In the genomic region with DNA sequence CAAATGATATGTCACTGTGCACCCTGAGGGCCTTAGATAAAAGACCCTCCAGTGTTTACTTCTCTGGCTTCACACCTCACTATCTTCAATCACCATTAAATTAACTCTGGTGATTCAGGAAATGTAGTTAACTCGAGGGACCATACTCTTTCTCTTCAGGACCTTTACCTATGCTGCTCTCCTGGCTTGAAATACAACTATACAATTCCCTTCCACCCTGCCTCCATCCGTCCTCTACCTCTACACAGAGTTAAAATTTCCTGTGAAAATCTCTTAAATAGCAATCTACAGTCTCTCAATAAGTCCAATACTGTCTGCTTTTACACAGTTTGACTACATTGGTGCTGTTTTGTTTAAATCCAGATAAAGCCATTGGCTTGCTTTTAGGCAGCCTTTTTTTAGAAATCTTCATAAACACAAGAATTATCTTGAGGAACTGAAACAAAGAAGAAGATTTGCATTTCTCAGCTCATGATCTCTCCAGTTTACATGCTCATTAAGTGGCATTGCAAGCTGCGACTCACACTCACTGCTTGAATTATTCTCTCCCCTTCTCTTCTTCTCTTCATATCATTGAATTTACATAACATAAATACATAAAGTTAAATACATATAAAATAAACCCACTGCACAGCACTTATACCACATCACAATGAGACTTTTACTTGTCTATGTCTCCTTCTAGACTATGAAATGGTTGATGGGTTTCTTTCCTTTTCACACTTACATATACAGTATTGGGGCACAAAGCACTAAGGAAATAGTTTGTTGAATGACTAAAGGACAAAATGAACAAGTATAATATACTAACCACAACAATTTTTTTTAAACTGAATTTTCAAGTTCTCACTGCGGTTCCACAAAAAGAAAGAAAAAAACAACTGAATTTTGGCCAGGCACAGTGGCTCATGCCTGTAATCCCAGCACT, we compare ENCODE assay signal across 11 cellular contexts.
DNase-seq lines count a peak whose midpoint lies in the region; ATAC-seq lines count a peak whose summit lies in the region.
"Had no signal": no experiment of that assay in that cellular context is flagged by ENCODE, and none has a peak within 500 bp of the region (broad histone marks: within the 10 kb centered on the region; RNA-seq: fewer than 3 reads in every experiment).

No MANE protein-coding gene starts in this region.

- DNase-seq in stimulated activated naive CD8-positive, alpha-beta T cell treated with anti-CD3 and anti-CD28 coated beads, Interleukin-15, amount 100 ng/mL, for 72 hours = no peak
- DNase-seq in activated naive CD4-positive, alpha-beta T cell treated with anti-CD3 and anti-CD28 coated beads, Interleukin-2, amount 50 U/mL, for 16 hours = no peak
- no peak for DNase-seq in activated CD4-positive, alpha-beta T cell treated with anti-CD3 and anti-CD28 coated beads for 1 hour
- DNase-seq in NCI-H1048 (lab: John Stamatoyannopoulos, UW) (no peak), Right ventricle myocardium inferior (ENCODE audit: missing footprints) (no peak)
- DNase-seq: hypothalamus; stimulated activated CD4-positive, alpha-beta T cell treated with anti-CD3 and anti-CD28 coated beads, Interleukin-15, amount 100 ng/mL, for 24 hours had no signal

- H3K27me3 Mint-ChIP-seq in stimulated activated naive CD8-positive, alpha-beta T cell treated with anti-CD3 and anti-CD28 coated beads, Interleukin-15, Interleukin-2, amounts not matched to agents 100 ng/mL and 50 ng/mL, for 24 hours = peaks cover 16% of the 10 kb centered on the region
- H3K27me3 Mint-ChIP-seq in stimulated activated naive CD8-positive, alpha-beta T cell treated with anti-CD3 and anti-CD28 coated beads, Interleukin-15, amount 100 ng/mL, for 72 hours = peaks cover 13% of the 10 kb centered on the region

- H3K4me3 Mint-ChIP-seq in stimulated activated naive CD8-positive, alpha-beta T cell treated with anti-CD3 and anti-CD28 coated beads, Interleukin-15, Interleukin-2, amounts not matched to agents 100 ng/mL and 50 ng/mL, for 24 hours = peak overlapping the region; percentile 8
- H3K4me3 Mint-ChIP-seq in stimulated activated naive CD8-positive, alpha-beta T cell treated with anti-CD3 and anti-CD28 coated beads, Interleukin-15, amount 100 ng/mL, for 72 hours = no peak overlapping the region

- H3K9me3 Mint-ChIP-seq in stimulated activated naive CD8-positive, alpha-beta T cell treated with anti-CD3 and anti-CD28 coated beads, Interleukin-15, Interleukin-2, amounts not matched to agents 100 ng/mL and 50 ng/mL, for 24 hours = no peaks in the 10 kb centered on the region
- H3K9me3 Mint-ChIP-seq in stimulated activated naive CD8-positive, alpha-beta T cell treated with anti-CD3 and anti-CD28 coated beads, Interleukin-15, amount 100 ng/mL, for 72 hours = no peaks in the 10 kb centered on the region

- H3K4me1 Mint-ChIP-seq in stimulated activated naive CD8-positive, alpha-beta T cell treated with anti-CD3 and anti-CD28 coated beads, Interleukin-15, Interleukin-2, amounts not matched to agents 100 ng/mL and 50 ng/mL, for 24 hours (ENCODE audit: low read depth) = peaks cover 4% of the 10 kb centered on the region
- no peaks in the 10 kb centered on the region for H3K4me1 Mint-ChIP-seq in stimulated activated naive CD8-positive, alpha-beta T cell treated with anti-CD3 and anti-CD28 coated beads, Interleukin-15, amount 100 ng/mL, for 72 hours

- H3K36me3 Mint-ChIP-seq in stimulated activated naive CD8-positive, alpha-beta T cell treated with anti-CD3 and anti-CD28 coated beads, Interleukin-15, Interleukin-2, amounts not matched to agents 100 ng/mL and 50 ng/mL, for 24 hours (ENCODE audit: low read depth) = no peaks in the 10 kb centered on the region

- H3K27ac Mint-ChIP-seq in stimulated activated naive CD8-positive, alpha-beta T cell treated with anti-CD3 and anti-CD28 coated beads, Interleukin-15, Interleukin-2, amounts not matched to agents 100 ng/mL and 50 ng/mL, for 24 hours = no peak overlapping the region
- no peak overlapping the region for H3K27ac Mint-ChIP-seq in stimulated activated naive CD8-positive, alpha-beta T cell treated with anti-CD3 and anti-CD28 coated beads, Interleukin-15, amount 100 ng/mL, for 72 hours

- ATAC-seq in stimulated activated naive CD8-positive, alpha-beta T cell treated with anti-CD3 and anti-CD28 coated beads, Interleukin-15, amount 100 ng/mL, for 72 hours = no peak
- ATAC-seq in HG02642 (IDR thresholded peaks at IDR 0.05; ENCODE audit: poor library complexity, unreplicated experiment) (peak; percentile 99), HG03469 (IDR thresholded peaks at IDR 0.05; ENCODE audit: unreplicated experiment) (peak; percentile 96), Right ventricle myocardium inferior (no peak)
- ATAC-seq: K562 had no signal

- intact Hi-C loops in Right ventricle myocardium inferior (cut with DNase I) = no loop called here

Comparison
In these comparisons a context has a peak if more than half of its experiments do, and no peak if none do; other contexts are left out.
1. ATAC-seq: peak in HG02642 (single experiment) and HG03469 (single experiment); none in stimulated activated naive CD8-positive, alpha-beta T cell treated with anti-CD3 and anti-CD28 coated beads, Interleukin-15, amount 100 ng/mL, for 72 hours (single experiment) and Right ventricle myocardium inferior (single experiment).